In the genomic region with DNA sequence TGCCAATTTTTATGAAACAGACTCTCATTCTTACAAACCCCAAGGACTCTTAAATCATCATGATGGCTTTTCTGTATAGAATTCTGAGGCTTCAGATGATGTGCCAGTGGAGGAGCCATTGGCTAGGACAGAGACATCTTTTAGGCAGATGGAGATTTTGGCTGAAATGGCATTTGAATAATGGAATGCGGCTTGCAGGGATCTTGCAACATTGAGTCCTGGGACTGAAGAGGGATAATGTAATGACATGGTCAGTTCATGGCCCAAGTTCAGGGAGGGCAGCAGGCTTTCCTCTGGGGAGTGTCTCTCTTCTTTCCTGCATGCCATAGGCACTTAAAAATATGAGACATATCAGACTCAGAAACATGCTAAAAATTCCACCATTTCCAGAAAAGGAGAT, we compare ENCODE assay signal across 1 cellular context.
TF ChIP-seq lines count a peak whose summit lies in the region.

No MANE protein-coding gene starts in this region.

TF ChIP-seq in IMR-90, 13 proteins besides CTCF, POLR2A, EP300 and RAD21:
- TF ChIP-seq, protein P1, sequence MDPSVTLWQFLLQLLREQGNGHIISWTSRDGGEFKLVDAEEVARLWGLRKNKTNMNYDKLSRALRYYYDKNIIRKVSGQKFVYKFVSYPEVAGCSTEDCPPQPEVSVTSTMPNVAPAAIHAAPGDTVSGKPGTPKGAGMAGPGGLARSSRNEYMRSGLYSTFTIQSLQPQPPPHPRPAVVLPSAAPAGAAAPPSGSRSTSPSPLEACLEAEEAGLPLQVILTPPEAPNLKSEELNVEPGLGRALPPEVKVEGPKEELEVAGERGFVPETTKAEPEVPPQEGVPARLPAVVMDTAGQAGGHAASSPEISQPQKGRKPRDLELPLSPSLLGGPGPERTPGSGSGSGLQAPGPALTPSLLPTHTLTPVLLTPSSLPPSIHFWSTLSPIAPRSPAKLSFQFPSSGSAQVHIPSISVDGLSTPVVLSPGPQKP (IDR thresholded peaks at IDR 0.05; ENCODE audit: borderline replicate concordance, low read depth, low read length) = no peak
- TF ChIP-seq BHLHE40 (IDR thresholded peaks at IDR 0.05; ENCODE audit: low read depth, low read length) (no peak), SMC3 (IDR thresholded peaks at IDR 0.05; ENCODE audit: low read depth, low read length) (no peak), RFX5 (IDR thresholded peaks at IDR 0.05; ENCODE audit: low read depth, low read length) (no peak), CEBPB (IDR thresholded peaks at IDR 0.05; ENCODE audit: low read depth, low read length) (no peak), MAFK (IDR thresholded peaks at IDR 0.05; ENCODE audit: low read depth, low read length) (no peak), NFE2L2 (IDR thresholded peaks at IDR 0.05; ENCODE audit: low read depth, low read length) (no peak)
- TF ChIP-seq, protein P2, sequence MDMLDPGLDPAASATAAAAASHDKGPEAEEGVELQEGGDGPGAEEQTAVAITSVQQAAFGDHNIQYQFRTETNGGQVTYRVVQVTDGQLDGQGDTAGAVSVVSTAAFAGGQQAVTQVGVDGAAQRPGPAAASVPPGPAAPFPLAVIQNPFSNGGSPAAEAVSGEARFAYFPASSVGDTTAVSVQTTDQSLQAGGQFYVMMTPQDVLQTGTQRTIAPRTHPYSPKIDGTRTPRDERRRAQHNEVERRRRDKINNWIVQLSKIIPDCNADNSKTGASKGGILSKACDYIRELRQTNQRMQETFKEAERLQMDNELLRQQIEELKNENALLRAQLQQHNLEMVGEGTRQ (IDR thresholded peaks at IDR 0.05; ENCODE audit: low read depth, low read length) = no peak
